Comparison of ENCODE assay signal across 21 cellular contexts in genomic region chr16:84058211-84058610, GRCh38. TPM values are rescaled to one million over a fixed set of nuclear protein-coding genes. Genes with fewer than 3 reads are reported as not detected.
A peak's percentile ranks its signal among the peaks of the same experiment; 100 is the strongest.
DNase-seq lines count a peak whose midpoint lies in the region; ATAC-seq and TF ChIP-seq lines count a peak whose summit lies in the region.
"Had no signal": no experiment of that assay in that cellular context is flagged by ENCODE, and none has a peak within 500 bp of the region (broad histone marks: within the 10 kb centered on the region; RNA-seq: fewer than 3 reads in every experiment).

No MANE protein-coding gene starts in this region.

- no peak overlapping the region for H3K27ac ChIP-seq in spleen
- no peak overlapping the region for H3K27ac ChIP-seq in mesendoderm (ENCODE audit: low read depth, low read length)
- H3K27ac ChIP-seq: 22Rv1 had no signal

- no peak overlapping the region for H3K56ac ChIP-seq in mesendoderm (ENCODE audit: low read length)

- H3K18ac ChIP-seq in mesendoderm (ENCODE audit: low read length) = no peak overlapping the region

- DNase-seq in activated T-cell treated with anti-CD3 and anti-CD28 coated beads, Interleukin-2, amount 50 U/mL, for 1 hour = peak; percentile 5
- DNase-seq in activated T-cell treated with anti-CD3 and anti-CD28 coated beads, Interleukin-2, amount 50 U/mL, for 48 hours = no peak
- peak; percentile 33 for DNase-seq in ecto neural progenitor cell (ENCODE audit: low spot score)
- peak; percentile 35 for DNase-seq in left lobe of liver (ENCODE audit: low spot score)
- DNase-seq in spleen = peak; percentile 33
- DNase-seq in NCI-H748 treated with DMSO at 0.1 percent for 48 hours (lab: John Stamatoyannopoulos, UW) = no peak
- DNase-seq in mesendoderm = no peak
- DNase-seq: CD8-positive, alpha-beta T cell; DMS79; H7; NCI-H1048; NCI-H1436 treated with DMSO at 0.1 percent for 48 hours; NCI-H2029 treated with DMSO at 0.1 percent for 48 hours; NCI-H2171 treated with DMSO at 0.1 percent for 48 hours; NCI-H446 treated with DMSO at 0.1 percent for 48 hours had no signal

- intact Hi-C loops in spleen (cut with DNase I; ENCODE audit: low total_unique reads) = no loop called here

- H3K4me3 ChIP-seq in spleen (no peak overlapping the region), mesendoderm (ENCODE audit: low read length) (no peak overlapping the region)

- H3K36me3 ChIP-seq in spleen (peaks cover 2 to 100% (median 100%) of the 10 kb centered on the region in 6 donors), mesendoderm (ENCODE audit: control insufficient read depth, insufficient read depth, low read length) (peaks cover 4% of the 10 kb centered on the region)

- no peaks in the 10 kb centered on the region for H3K79me2 ChIP-seq in mesendoderm (ENCODE audit: control insufficient read depth, insufficient read depth, low read length)

- H2BK120ac ChIP-seq in mesendoderm (ENCODE audit: low read depth, low read length) = no peak overlapping the region

- H3K4me2 ChIP-seq in mesendoderm (ENCODE audit: low read length) = no peak overlapping the region

- H3K27me3 ChIP-seq in spleen (replicated peaks in 1 of 7) = no peaks in the 10 kb centered on the region
- no peaks in the 10 kb centered on the region for H3K27me3 ChIP-seq in mesendoderm (ENCODE audit: insufficient read depth, low read length, poor library complexity)
- H3K27me3 ChIP-seq: BE2C had no signal

- H3K4ac ChIP-seq in mesendoderm (ENCODE audit: low read depth, low read length) = no peak overlapping the region

- no peak for ATAC-seq in left lobe of liver
- ATAC-seq in GM19351 (IDR thresholded peaks at IDR 0.05; ENCODE audit: unreplicated experiment) = no peak
- ATAC-seq: CD8-positive, alpha-beta T cell had no signal

- no peak overlapping the region for H2BK15ac ChIP-seq in mesendoderm (replicated peaks; ENCODE audit: low read depth)

- no peak overlapping the region for H4K5ac ChIP-seq in mesendoderm (ENCODE audit: low read length)

- H4K8ac ChIP-seq in mesendoderm (ENCODE audit: low read depth, low read length) = no peak overlapping the region

- no peak overlapping the region for H2AK5ac ChIP-seq in mesendoderm (ENCODE audit: low read length)

- H2BK5ac ChIP-seq in mesendoderm (ENCODE audit: low read length) = no peak overlapping the region

- H3K9ac ChIP-seq in mesendoderm (ENCODE audit: low read length) = no peak overlapping the region

- TF ChIP-seq CTCF in spleen (IDR thresholded peaks at IDR 0.05 in 8 of 11, conservative IDR thresholded peaks at IDR 0.05 in 3 of 11) = no peak

- H3K9me3 ChIP-seq in spleen = no peaks in the 10 kb centered on the region
- H3K9me3 ChIP-seq: BE2C had no signal

- WGBS in spleen, 5 donors = 94 to 98% (median 96%) methylated on average over 14 to 15 of the region's 15 CpGs
- no CpG with 5 or more reads among the region's 15 CpGs for WGBS in mesendoderm (ENCODE audit: extremely low coverage, insufficient coverage, low lambda C conversion rate)

- no peak for TF ChIP-seq POLR2A in spleen (IDR thresholded peaks at IDR 0.05)

- H3K23ac ChIP-seq in mesendoderm (ENCODE audit: low read length) = no peak overlapping the region

- H3K4me1 ChIP-seq in spleen (no peaks in the 10 kb centered on the region), mesendoderm (ENCODE audit: control insufficient read depth, low read depth, low read length) (peaks cover 3% of the 10 kb centered on the region)
- H3K4me1 ChIP-seq: BE2C had no signal

- no peaks in the 10 kb centered on the region for H3K79me1 ChIP-seq in mesendoderm (ENCODE audit: low read length)

RNA-seq across cellular contexts. Expression of gene SLC38A8, which starts 15.6 kb away (rescaled TPM):
- total RNA-seq in left lobe of liver (not detected), spleen (not detected)
- under 1 TPM in 1 of 3 donors, not detected in 2; 0.37 TPM for polyA plus RNA-seq in spleen
- polyA plus RNA-seq in mesendoderm (2013, experiment 1 of 2) = not detected
- polyA plus RNA-seq in mesendoderm (2013, experiment 2 of 2) = 0.11 TPM
- total RNA-seq: CD8-positive, alpha-beta T cell; H7; HT-29; MCF 10A had no signal
- polyA plus RNA-seq: AG04450 had no signal

RNA-seq across cellular contexts. Expression of gene MBTPS1, which starts 58.5 kb away (rescaled TPM):
- total RNA-seq in left lobe of liver (41.3 TPM), spleen (100 to 1,000 TPM in 3 of 7 donors, 10 to 100 TPM in 4; 76.4 to 121 (median 98.7) TPM)
- polyA plus RNA-seq in spleen = 10 to 100 TPM; 34.5 to 44.2 (median 39.9) TPM
- polyA plus RNA-seq in mesendoderm (2013, experiment 1 of 2) = 47.5 TPM
- polyA plus RNA-seq in mesendoderm (2013, experiment 2 of 2) = 46.5 TPM

Comparison
In these comparisons a context has a peak if more than half of its experiments do, and no peak if none do; other contexts are left out.
1. DNase-seq: peak in activated T-cell treated with anti-CD3 and anti-CD28 coated beads, Interleukin-2, amount 50 U/mL, for 1 hour (single experiment), ecto neural progenitor cell (single experiment), left lobe of liver (single experiment) and spleen (single experiment); none in activated T-cell treated with anti-CD3 and anti-CD28 coated beads, Interleukin-2, amount 50 U/mL, for 48 hours (0 of 2), NCI-H748 treated with DMSO at 0.1 percent for 48 hours (single experiment) and mesendoderm (single experiment).